In the genomic region with DNA sequence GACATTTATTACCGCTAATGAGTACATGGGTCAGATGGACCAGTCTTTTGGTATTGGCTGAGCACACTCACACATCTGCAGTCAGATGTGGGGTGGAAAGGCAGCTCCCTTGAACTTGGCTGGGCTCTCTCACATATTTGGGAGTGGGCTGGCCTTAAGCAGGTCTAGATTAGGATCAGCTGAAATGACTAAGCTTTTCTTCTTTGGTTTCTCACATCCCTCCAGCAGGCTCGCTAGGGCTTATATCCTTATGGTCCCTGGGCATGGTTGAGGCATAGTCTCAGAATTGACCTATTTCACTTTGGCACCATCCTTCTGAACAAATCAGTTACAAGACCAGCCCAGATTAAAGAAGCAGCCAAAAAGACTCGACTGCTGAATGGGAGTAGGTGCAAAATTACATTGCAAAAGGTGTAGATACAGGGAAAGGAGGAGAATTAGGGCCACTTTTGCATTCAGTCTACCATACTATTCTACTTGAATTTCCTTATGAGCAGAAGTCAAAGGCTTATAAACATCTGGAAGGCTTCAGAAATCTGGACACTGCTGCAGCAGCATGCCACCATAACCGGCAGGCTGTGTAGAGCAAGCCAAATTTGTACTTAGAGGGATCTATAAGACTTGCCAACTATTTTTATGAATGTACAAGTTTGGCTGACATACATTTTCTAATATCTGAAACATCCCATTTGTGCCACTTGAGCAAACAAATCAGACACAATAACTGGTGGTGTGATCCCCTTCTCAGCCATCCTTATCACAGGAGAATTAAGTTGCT, we compare ENCODE assay signal across 28 cellular contexts. TPM values are rescaled to one million over a fixed set of nuclear protein-coding genes. Genes with fewer than 3 reads are reported as not detected.
DNase-seq lines count a peak whose midpoint lies in the region; ATAC-seq and TF ChIP-seq lines count a peak whose summit lies in the region.
"Had no signal": no experiment of that assay in that cellular context is flagged by ENCODE, and none has a peak within 500 bp of the region (broad histone marks: within the 10 kb centered on the region; RNA-seq: fewer than 3 reads in every experiment).

No MANE protein-coding gene starts in this region.

- no peak for TF ChIP-seq CTCF in C4-2B (conservative IDR thresholded peaks at IDR 0.05)
- TF ChIP-seq CTCF in fibroblast of lung (conservative IDR thresholded peaks at IDR 0.05 in 1 of 2, IDR thresholded peaks at IDR 0.05 in 1 of 2; ENCODE audit: low read depth in 1 of 2, low read length in 2 of 2): no peak
- no peak for TF ChIP-seq CTCF in parathyroid adenoma (IDR thresholded peaks at IDR 0.05)
- TF ChIP-seq CTCF in body of pancreas (IDR thresholded peaks at IDR 0.05): no peak

- H3K9ac ChIP-seq in fibroblast of lung (ENCODE audit: insufficient read depth, low read length) (no peak overlapping the region), parathyroid adenoma (no peak overlapping the region)

- H3K27ac ChIP-seq in C4-2B (peak overlapping the region; percentile 33; the same call in 1 of the 2 replicates), fibroblast of lung (ENCODE audit: insufficient read depth, low read length) (no peak overlapping the region), parathyroid adenoma (no peak overlapping the region), body of pancreas (no peak overlapping the region)
- H3K27ac ChIP-seq: gastrocnemius medialis, pancreas, SJSA1 had no signal

- WGBS in body of pancreas, 2 donors: 83 to 87% methylated on average over 4 of the region's 4 CpGs

- H3K4me2 ChIP-seq in fibroblast of lung (ENCODE audit: extremely low read depth, insufficient read depth, low read length) (no peak overlapping the region), parathyroid adenoma (ENCODE audit: low read length) (no peak overlapping the region)

- no peak for TF ChIP-seq POLR2A in body of pancreas (IDR thresholded peaks at IDR 0.05)

- no peaks in the 10 kb centered on the region for H3K9me3 Mint-ChIP-seq in activated naive CD8-positive, alpha-beta T cell treated with anti-CD3 and anti-CD28 coated beads, Interleukin-2, amount 50 U/mL, for 24 hours
- H3K9me3 Mint-ChIP-seq: activated B cell treated with CpG ODN at 0.5 μM for 24 hours; activated CD4-positive, alpha-beta T cell treated with anti-CD3 and anti-CD28 coated beads, Interleukin-2, amount 10 ng/mL, durations not matched to agents 7 days and 5 days had no signal

- H3K36me3 ChIP-seq in fibroblast of lung (ENCODE audit: control insufficient read depth, insufficient read depth, low read length) (no peaks in the 10 kb centered on the region), parathyroid adenoma (ENCODE audit: control insufficient read depth, insufficient read depth, low read length) (no peaks in the 10 kb centered on the region), body of pancreas (replicated peaks in 1 of 2; ENCODE audit: insufficient read depth in 1 of 2, low read depth in 2 of 2) (no peaks in the 10 kb centered on the region)
- H3K36me3 ChIP-seq: BE2C, gastrocnemius medialis, pancreas, SJSA1, tibial nerve had no signal

- H3K4me3 ChIP-seq in fibroblast of lung (replicated peaks in 1 of 4; ENCODE audit: control extremely low read depth in 1 of 4, insufficient read depth in 1 of 4, low read depth in 3 of 4, low read length in 4 of 4) (no peak overlapping the region), parathyroid adenoma (ENCODE audit: low read depth, low read length) (no peak overlapping the region), body of pancreas (no peak overlapping the region)
- H3K4me3 ChIP-seq: gastrocnemius medialis, pancreas, SJSA1, tibial nerve had no signal

- H3K27me3 ChIP-seq in fibroblast of lung (ENCODE audit: control insufficient read depth, insufficient read depth, low read length) (no peaks in the 10 kb centered on the region), parathyroid adenoma (ENCODE audit: control insufficient read depth, insufficient read depth, low read length) (no peaks in the 10 kb centered on the region), body of pancreas (no peaks in the 10 kb centered on the region)
- H3K27me3 ChIP-seq: BE2C, gastrocnemius medialis, pancreas, SJSA1, tibial nerve had no signal

- no peak for ATAC-seq in body of pancreas
- no peak for ATAC-seq in activated naive CD8-positive, alpha-beta T cell treated with anti-CD3 and anti-CD28 coated beads, Interleukin-2, amount 50 U/mL, for 24 hours
- ATAC-seq: gastrocnemius medialis, HCT116, pancreas had no signal

- H3K4me3 Mint-ChIP-seq in activated naive CD8-positive, alpha-beta T cell treated with anti-CD3 and anti-CD28 coated beads, Interleukin-2, amount 50 U/mL, for 24 hours: no peak overlapping the region
- H3K4me3 Mint-ChIP-seq: activated B cell treated with CpG ODN at 0.5 μM for 24 hours; activated CD4-positive, alpha-beta T cell treated with anti-CD3 and anti-CD28 coated beads, Interleukin-2, amount 10 ng/mL, durations not matched to agents 7 days and 5 days; brain; endodermal cell had no signal

- no peak overlapping the region for H2AFZ ChIP-seq in fibroblast of lung (ENCODE audit: low read length)
- peak overlapping the region; percentile 19 for H2AFZ ChIP-seq in parathyroid adenoma

- no peaks in the 10 kb centered on the region for H3K79me2 ChIP-seq in fibroblast of lung (ENCODE audit: control insufficient read depth, insufficient read depth, low read length)
- no peaks in the 10 kb centered on the region for H3K79me2 ChIP-seq in parathyroid adenoma

- H3K4me1 ChIP-seq in fibroblast of lung (ENCODE audit: control insufficient read depth, extremely low read depth, insufficient read depth, low read length) (peaks cover 4% of the 10 kb centered on the region), parathyroid adenoma (peaks cover 11% of the 10 kb centered on the region), body of pancreas (no peaks in the 10 kb centered on the region)
- H3K4me1 ChIP-seq: gastrocnemius medialis, pancreas, SJSA1 had no signal

- H3K36me3 Mint-ChIP-seq in activated naive CD8-positive, alpha-beta T cell treated with anti-CD3 and anti-CD28 coated beads, Interleukin-2, amount 50 U/mL, for 24 hours (ENCODE audit: low read depth): no peaks in the 10 kb centered on the region
- H3K36me3 Mint-ChIP-seq: brain had no signal

- no peak overlapping the region for H3K27ac Mint-ChIP-seq in activated naive CD8-positive, alpha-beta T cell treated with anti-CD3 and anti-CD28 coated beads, Interleukin-2, amount 50 U/mL, for 24 hours
- H3K27ac Mint-ChIP-seq: activated B cell treated with CpG ODN at 0.5 μM for 24 hours; activated CD4-positive, alpha-beta T cell treated with anti-CD3 and anti-CD28 coated beads, Interleukin-2, amount 10 ng/mL, durations not matched to agents 7 days and 5 days; endodermal cell had no signal

- no peaks in the 10 kb centered on the region for H3K4me1 Mint-ChIP-seq in activated naive CD8-positive, alpha-beta T cell treated with anti-CD3 and anti-CD28 coated beads, Interleukin-2, amount 50 U/mL, for 24 hours
- H3K4me1 Mint-ChIP-seq: activated B cell treated with CpG ODN at 0.5 μM for 24 hours; activated CD4-positive, alpha-beta T cell treated with anti-CD3 and anti-CD28 coated beads, Interleukin-2, amount 10 ng/mL, durations not matched to agents 7 days and 5 days had no signal

- DNase-seq in NCI-H446 treated with DMSO at 0.1 percent for 48 hours (lab: John Stamatoyannopoulos, UW) (peak; percentile 48), fibroblast of lung (ENCODE audit: low read depth in 2 of 2) (peak; percentile 9 to 53), body of pancreas (no peak)
- no peak for DNase-seq in activated naive CD8-positive, alpha-beta T cell treated with anti-CD3 and anti-CD28 coated beads, Interleukin-2, amount 50 U/mL, for 24 hours
- DNase-seq in activated CD4-positive, alpha-beta T cell treated with anti-CD3 and anti-CD28 coated beads, Interleukin-2, amount 50 U/mL, for 4 hours: no peak
- DNase-seq in stimulated activated naive CD4-positive, alpha-beta T cell treated with Interleukin-2 at 50 U/mL for 16 hours (lab: John Stamatoyannopoulos, UW): no peak
- DNase-seq: ACHN; activated B cell treated with CpG ODN at 0.5 μM for 24 hours; activated CD4-positive, alpha-beta T cell treated with anti-CD3 and anti-CD28 coated beads, Interleukin-2, amount 10 ng/mL, durations not matched to agents 7 days and 5 days; activated T-cell treated with anti-CD3 and anti-CD28 coated beads, Interleukin-2, amount 50 U/mL, for 48 hours; BE2C; dermis blood vessel endothelial cell; DMS53; endodermal cell; gastrocnemius medialis; Kasumi-1; MV-4-11; NCI-H1436; NCI-H748 treated with DMSO at 0.1 percent for 48 hours; pancreas; right cardiac atrium; T-helper 1 cell had no signal

- intact Hi-C loops in body of pancreas (cut with DNase I): no loop called here

- no peaks in the 10 kb centered on the region for H4K20me1 ChIP-seq in fibroblast of lung (ENCODE audit: control insufficient read depth, extremely low read depth, insufficient read depth, low read length)

- H3K9me3 ChIP-seq in fibroblast of lung (ENCODE audit: control insufficient read depth, insufficient read depth, low read depth, low read length) (no peaks in the 10 kb centered on the region), parathyroid adenoma (ENCODE audit: control insufficient read depth, low read length) (no peaks in the 10 kb centered on the region), body of pancreas (no peaks in the 10 kb centered on the region)
- H3K9me3 ChIP-seq: BE2C, gastrocnemius medialis, pancreas, SJSA1, tibial nerve had no signal

- H3K27me3 Mint-ChIP-seq in activated naive CD8-positive, alpha-beta T cell treated with anti-CD3 and anti-CD28 coated beads, Interleukin-2, amount 50 U/mL, for 24 hours: peaks cover 12% of the 10 kb centered on the region
- H3K27me3 Mint-ChIP-seq: activated B cell treated with CpG ODN at 0.5 μM for 24 hours had no signal

RNA-seq across cellular contexts. Expression of a gene that starts 14.2 kb away (rescaled TPM):
- total RNA-seq in fibroblast of lung (9.0 and 13.4 TPM in 2 replicates), body of pancreas (10 to 100 TPM; 32.9 to 46.1 TPM)
- polyA plus RNA-seq in fibroblast of lung: 14.5 and 23.3 TPM in 2 replicates
- 10.3 and 14.3 TPM in 2 replicates for polyA plus RNA-seq in fibroblast of lung (2012)
- polyA minus RNA-seq in fibroblast of lung (ENCODE audit: low replicate concordance): 8.1 and 13.2 TPM in 2 replicates

Comparison
In these comparisons a context has a peak if more than half of its experiments do, and no peak if none do; other contexts are left out.
1. DNase-seq: peak in NCI-H446 treated with DMSO at 0.1 percent for 48 hours (single experiment) and fibroblast of lung (2 of 2); none in body of pancreas (0 of 4), activated naive CD8-positive, alpha-beta T cell treated with anti-CD3 and anti-CD28 coated beads, Interleukin-2, amount 50 U/mL, for 24 hours (single experiment), activated CD4-positive, alpha-beta T cell treated with anti-CD3 and anti-CD28 coated beads, Interleukin-2, amount 50 U/mL, for 4 hours (0 of 2) and stimulated activated naive CD4-positive, alpha-beta T cell treated with Interleukin-2 at 50 U/mL for 16 hours (single experiment).